1 cellular context compared by ENCODE assay signal in genomic region chr12:103799504-103800251, GRCh38.
TF ChIP-seq lines count a peak whose summit lies in the region.

No MANE protein-coding gene starts in this region.

TF ChIP-seq in WTC11, 78 proteins besides CTCF, POLR2A, EP300 and RAD21 (continued from another document):
- no peak for TF ChIP-seq STAT6 (CRISPR knock-in tag; conservative IDR thresholded peaks at IDR 0.05; ENCODE audit: low read depth)
- TF ChIP-seq GRHL2 (CRISPR knock-in tag; IDR thresholded peaks at IDR 0.05; ENCODE audit: insufficient replicate concordance, severe bottlenecking), result no peak
- TF ChIP-seq MLX (CRISPR knock-in tag; IDR thresholded peaks at IDR 0.05), result no peak
